ENCODE assay signal across 1 cellular context in the genomic region with DNA sequence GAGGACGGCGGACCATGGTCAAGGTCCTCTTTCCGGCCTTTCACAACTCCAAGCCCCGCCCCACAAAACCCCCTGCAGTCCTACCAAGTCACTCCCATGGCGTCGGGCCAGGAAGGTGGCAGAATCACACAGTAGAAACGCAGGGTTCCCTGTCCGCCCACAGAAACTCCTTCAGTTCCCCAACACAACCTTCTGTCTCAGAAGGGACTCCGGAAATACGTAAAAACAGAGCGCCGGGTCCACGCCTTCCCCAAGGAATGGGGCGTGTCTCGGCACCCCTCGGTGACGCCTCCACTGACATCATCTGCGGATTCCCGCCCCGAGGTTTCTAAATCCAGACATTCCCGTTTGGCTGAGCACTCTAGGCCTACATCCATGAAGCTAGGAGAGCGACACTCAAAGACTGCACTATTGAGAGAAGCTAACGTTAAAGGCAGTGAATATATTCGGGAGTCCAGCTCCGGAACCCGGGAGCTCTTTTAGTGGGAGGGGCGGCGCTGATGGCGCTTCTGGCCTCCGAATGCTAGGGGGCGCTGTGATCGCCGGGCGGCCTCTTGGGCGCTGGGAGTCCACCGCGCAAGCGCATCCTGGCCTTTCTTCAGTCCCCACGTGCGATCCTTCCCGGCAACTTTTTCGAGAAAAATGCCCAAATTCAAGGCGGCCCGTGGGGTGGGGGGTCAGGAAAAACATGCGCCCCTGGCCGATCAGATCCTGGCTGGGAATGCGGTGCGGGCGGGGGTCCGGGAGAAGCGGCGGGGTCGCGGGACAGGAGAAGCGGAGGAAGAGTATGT.
A peak's percentile ranks its signal among the peaks of the same experiment; 100 is the strongest.
TF ChIP-seq lines count a peak whose summit lies in the region.

A gene with protein sequence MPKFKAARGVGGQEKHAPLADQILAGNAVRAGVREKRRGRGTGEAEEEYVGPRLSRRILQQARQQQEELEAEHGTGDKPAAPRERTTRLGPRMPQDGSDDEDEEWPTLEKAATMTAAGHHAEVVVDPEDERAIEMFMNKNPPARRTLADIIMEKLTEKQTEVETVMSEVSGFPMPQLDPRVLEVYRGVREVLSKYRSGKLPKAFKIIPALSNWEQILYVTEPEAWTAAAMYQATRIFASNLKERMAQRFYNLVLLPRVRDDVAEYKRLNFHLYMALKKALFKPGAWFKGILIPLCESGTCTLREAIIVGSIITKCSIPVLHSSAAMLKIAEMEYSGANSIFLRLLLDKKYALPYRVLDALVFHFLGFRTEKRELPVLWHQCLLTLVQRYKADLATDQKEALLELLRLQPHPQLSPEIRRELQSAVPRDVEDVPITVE (plus strand): TSS at position 579 of the 791 bp plus-strand sequence. CDS start 64 bp downstream, at position 643.
A gene with protein sequence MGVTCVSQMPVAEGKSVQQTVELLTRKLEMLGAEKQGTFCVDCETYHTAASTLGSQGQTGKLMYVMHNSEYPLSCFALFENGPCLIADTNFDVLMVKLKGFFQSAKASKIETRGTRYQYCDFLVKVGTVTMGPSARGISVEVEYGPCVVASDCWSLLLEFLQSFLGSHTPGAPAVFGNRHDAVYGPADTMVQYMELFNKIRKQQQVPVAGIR (minus strand): TSS at position 219 of the 791 bp plus-strand sequence. CDS start 121 bp downstream, at position 98.

TF ChIP-seq in K562, 482 proteins besides CTCF, POLR2A, EP300 and RAD21 (continued from another document and continues in another):
- TF ChIP-seq, protein P1, sequence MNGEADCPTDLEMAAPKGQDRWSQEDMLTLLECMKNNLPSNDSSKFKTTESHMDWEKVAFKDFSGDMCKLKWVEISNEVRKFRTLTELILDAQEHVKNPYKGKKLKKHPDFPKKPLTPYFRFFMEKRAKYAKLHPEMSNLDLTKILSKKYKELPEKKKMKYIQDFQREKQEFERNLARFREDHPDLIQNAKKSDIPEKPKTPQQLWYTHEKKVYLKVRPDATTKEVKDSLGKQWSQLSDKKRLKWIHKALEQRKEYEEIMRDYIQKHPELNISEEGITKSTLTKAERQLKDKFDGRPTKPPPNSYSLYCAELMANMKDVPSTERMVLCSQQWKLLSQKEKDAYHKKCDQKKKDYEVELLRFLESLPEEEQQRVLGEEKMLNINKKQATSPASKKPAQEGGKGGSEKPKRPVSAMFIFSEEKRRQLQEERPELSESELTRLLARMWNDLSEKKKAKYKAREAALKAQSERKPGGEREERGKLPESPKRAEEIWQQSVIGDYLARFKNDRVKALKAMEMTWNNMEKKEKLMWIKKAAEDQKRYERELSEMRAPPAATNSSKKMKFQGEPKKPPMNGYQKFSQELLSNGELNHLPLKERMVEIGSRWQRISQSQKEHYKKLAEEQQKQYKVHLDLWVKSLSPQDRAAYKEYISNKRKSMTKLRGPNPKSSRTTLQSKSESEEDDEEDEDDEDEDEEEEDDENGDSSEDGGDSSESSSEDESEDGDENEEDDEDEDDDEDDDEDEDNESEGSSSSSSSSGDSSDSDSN (IDR thresholded peaks at IDR 0.05; ENCODE audit: borderline replicate concordance in 1 of 2, low read depth in 2 of 2, low read length in 2 of 2), result peak in 1 of 2 experiments; percentile 62; a peak in 1 of 4 replicates
- no peak for TF ChIP-seq ZNF133 (CRISPR knock-in tag; IDR thresholded peaks at IDR 0.05)
- no peak for TF ChIP-seq ASH1L (IDR thresholded peaks at IDR 0.05; ENCODE audit: borderline replicate concordance, low read depth, partially characterized antibody)
- no peak for TF ChIP-seq NFYB (IDR thresholded peaks at IDR 0.05; ENCODE audit: extremely low read depth, insufficient read length)
- TF ChIP-seq TOE1 (IDR thresholded peaks at IDR 0.05; ENCODE audit: borderline replicate concordance), result peak; percentile 59; the same call in 1 of the 2 replicates
- no peak for TF ChIP-seq TOE1 (CRISPR knock-in tag; IDR thresholded peaks at IDR 0.05; ENCODE audit: borderline replicate concordance, low read depth)
- TF ChIP-seq ZNF253 (CRISPR knock-in tag; conservative IDR thresholded peaks at IDR 0.05), result no peak
- no peak for TF ChIP-seq DMBX1 (CRISPR knock-in tag; IDR thresholded peaks at IDR 0.05; ENCODE audit: borderline replicate concordance)
- TF ChIP-seq ZNF561 (CRISPR knock-in tag; conservative IDR thresholded peaks at IDR 0.05), result no peak
- peak; percentile 72 for TF ChIP-seq FOSL1 (tag; conservative IDR thresholded peaks at IDR 0.05)
- 0 out of 4 replicates have a peak, but pooled peaks of 1 of the 2 experiments have one; percentile 41 for TF ChIP-seq SRF (CRISPR knock-in tag; IDR thresholded peaks at IDR 0.05)
- TF ChIP-seq MAFK (IDR thresholded peaks at IDR 0.05; ENCODE audit: low read length), result no peak
- no peak for TF ChIP-seq THRAP3 (IDR thresholded peaks at IDR 0.05; ENCODE audit: borderline replicate concordance)
- peak; percentile 81 for TF ChIP-seq SNIP1 (IDR thresholded peaks at IDR 0.05; ENCODE audit: low read depth)
- TF ChIP-seq DNMT1 (IDR thresholded peaks at IDR 0.05), result no peak
- TF ChIP-seq SREBF2 (CRISPR knock-in tag; IDR thresholded peaks at IDR 0.05), result no peak
- no peak for TF ChIP-seq NCOA2 (IDR thresholded peaks at IDR 0.05; ENCODE audit: partially characterized antibody in 2 of 2)
- peak; percentile 97 for TF ChIP-seq KHSRP (IDR thresholded peaks at IDR 0.05)
- TF ChIP-seq, protein P2, sequence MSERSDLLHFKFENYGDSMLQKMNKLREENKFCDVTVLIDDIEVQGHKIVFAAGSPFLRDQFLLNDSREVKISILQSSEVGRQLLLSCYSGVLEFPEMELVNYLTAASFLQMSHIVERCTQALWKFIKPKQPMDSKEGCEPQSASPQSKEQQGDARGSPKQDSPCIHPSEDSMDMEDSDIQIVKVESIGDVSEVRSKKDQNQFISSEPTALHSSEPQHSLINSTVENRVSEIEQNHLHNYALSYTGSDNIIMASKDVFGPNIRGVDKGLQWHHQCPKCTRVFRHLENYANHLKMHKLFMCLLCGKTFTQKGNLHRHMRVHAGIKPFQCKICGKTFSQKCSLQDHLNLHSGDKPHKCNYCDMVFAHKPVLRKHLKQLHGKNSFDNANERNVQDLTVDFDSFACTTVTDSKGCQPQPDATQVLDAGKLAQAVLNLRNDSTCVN (CRISPR knock-in tag; IDR thresholded peaks at IDR 0.05), result 0 out of 2 replicates have a peak, but pooled peaks have one; percentile 38
- TF ChIP-seq NR2C2 (CRISPR knock-in tag; IDR thresholded peaks at IDR 0.05), result 0 out of 2 replicates have a peak, but pooled peaks have one; percentile 50
- peak; percentile 85 for TF ChIP-seq NR2C2 (tag; IDR thresholded peaks at IDR 0.05)
- no peak for TF ChIP-seq ZNF224 (CRISPR knock-in tag; IDR thresholded peaks at IDR 0.05)
- TF ChIP-seq GABPB1 (CRISPR knock-in tag; IDR thresholded peaks at IDR 0.05), result peak; percentile 99
- peak; percentile 75 for TF ChIP-seq HNRNPLL (IDR thresholded peaks at IDR 0.05; ENCODE audit: low read depth, low read length, poor library complexity, severe bottlenecking)
- no peak for TF ChIP-seq PTBP1 (IDR thresholded peaks at IDR 0.05; ENCODE audit: low read depth, low read length)
- TF ChIP-seq, protein P3, sequence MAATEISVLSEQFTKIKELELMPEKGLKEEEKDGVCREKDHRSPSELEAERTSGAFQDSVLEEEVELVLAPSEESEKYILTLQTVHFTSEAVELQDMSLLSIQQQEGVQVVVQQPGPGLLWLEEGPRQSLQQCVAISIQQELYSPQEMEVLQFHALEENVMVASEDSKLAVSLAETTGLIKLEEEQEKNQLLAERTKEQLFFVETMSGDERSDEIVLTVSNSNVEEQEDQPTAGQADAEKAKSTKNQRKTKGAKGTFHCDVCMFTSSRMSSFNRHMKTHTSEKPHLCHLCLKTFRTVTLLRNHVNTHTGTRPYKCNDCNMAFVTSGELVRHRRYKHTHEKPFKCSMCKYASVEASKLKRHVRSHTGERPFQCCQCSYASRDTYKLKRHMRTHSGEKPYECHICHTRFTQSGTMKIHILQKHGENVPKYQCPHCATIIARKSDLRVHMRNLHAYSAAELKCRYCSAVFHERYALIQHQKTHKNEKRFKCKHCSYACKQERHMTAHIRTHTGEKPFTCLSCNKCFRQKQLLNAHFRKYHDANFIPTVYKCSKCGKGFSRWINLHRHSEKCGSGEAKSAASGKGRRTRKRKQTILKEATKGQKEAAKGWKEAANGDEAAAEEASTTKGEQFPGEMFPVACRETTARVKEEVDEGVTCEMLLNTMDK (IDR thresholded peaks at IDR 0.05; ENCODE audit: borderline replicate concordance, insufficient read depth, low read depth, low read length, poor library complexity, severe bottlenecking), result peak; percentile 97
- TF ChIP-seq, protein P4, sequence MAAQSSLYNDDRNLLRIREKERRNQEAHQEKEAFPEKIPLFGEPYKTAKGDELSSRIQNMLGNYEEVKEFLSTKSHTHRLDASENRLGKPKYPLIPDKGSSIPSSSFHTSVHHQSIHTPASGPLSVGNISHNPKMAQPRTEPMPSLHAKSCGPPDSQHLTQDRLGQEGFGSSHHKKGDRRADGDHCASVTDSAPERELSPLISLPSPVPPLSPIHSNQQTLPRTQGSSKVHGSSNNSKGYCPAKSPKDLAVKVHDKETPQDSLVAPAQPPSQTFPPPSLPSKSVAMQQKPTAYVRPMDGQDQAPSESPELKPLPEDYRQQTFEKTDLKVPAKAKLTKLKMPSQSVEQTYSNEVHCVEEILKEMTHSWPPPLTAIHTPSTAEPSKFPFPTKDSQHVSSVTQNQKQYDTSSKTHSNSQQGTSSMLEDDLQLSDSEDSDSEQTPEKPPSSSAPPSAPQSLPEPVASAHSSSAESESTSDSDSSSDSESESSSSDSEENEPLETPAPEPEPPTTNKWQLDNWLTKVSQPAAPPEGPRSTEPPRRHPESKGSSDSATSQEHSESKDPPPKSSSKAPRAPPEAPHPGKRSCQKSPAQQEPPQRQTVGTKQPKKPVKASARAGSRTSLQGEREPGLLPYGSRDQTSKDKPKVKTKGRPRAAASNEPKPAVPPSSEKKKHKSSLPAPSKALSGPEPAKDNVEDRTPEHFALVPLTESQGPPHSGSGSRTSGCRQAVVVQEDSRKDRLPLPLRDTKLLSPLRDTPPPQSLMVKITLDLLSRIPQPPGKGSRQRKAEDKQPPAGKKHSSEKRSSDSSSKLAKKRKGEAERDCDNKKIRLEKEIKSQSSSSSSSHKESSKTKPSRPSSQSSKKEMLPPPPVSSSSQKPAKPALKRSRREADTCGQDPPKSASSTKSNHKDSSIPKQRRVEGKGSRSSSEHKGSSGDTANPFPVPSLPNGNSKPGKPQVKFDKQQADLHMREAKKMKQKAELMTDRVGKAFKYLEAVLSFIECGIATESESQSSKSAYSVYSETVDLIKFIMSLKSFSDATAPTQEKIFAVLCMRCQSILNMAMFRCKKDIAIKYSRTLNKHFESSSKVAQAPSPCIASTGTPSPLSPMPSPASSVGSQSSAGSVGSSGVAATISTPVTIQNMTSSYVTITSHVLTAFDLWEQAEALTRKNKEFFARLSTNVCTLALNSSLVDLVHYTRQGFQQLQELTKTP (IDR thresholded peaks at IDR 0.05; ENCODE audit: low read depth in 1 of 2, partially characterized antibody in 2 of 2), result no peak
- no peak for TF ChIP-seq SMAD2 (IDR thresholded peaks at IDR 0.05; ENCODE audit: low read depth, low read length)
- TF ChIP-seq ZNF507 (tag; conservative IDR thresholded peaks at IDR 0.05), result no peak
- TF ChIP-seq SNRNP70 (optimal IDR thresholded peaks at IDR 0.05; ENCODE audit: low read depth, low read length), result no peak
- TF ChIP-seq, protein P5, sequence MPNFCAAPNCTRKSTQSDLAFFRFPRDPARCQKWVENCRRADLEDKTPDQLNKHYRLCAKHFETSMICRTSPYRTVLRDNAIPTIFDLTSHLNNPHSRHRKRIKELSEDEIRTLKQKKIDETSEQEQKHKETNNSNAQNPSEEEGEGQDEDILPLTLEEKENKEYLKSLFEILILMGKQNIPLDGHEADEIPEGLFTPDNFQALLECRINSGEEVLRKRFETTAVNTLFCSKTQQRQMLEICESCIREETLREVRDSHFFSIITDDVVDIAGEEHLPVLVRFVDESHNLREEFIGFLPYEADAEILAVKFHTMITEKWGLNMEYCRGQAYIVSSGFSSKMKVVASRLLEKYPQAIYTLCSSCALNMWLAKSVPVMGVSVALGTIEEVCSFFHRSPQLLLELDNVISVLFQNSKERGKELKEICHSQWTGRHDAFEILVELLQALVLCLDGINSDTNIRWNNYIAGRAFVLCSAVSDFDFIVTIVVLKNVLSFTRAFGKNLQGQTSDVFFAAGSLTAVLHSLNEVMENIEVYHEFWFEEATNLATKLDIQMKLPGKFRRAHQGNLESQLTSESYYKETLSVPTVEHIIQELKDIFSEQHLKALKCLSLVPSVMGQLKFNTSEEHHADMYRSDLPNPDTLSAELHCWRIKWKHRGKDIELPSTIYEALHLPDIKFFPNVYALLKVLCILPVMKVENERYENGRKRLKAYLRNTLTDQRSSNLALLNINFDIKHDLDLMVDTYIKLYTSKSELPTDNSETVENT (CRISPR knock-in tag; IDR thresholded peaks at IDR 0.05), result peak; percentile 99
- TF ChIP-seq, protein P6, sequence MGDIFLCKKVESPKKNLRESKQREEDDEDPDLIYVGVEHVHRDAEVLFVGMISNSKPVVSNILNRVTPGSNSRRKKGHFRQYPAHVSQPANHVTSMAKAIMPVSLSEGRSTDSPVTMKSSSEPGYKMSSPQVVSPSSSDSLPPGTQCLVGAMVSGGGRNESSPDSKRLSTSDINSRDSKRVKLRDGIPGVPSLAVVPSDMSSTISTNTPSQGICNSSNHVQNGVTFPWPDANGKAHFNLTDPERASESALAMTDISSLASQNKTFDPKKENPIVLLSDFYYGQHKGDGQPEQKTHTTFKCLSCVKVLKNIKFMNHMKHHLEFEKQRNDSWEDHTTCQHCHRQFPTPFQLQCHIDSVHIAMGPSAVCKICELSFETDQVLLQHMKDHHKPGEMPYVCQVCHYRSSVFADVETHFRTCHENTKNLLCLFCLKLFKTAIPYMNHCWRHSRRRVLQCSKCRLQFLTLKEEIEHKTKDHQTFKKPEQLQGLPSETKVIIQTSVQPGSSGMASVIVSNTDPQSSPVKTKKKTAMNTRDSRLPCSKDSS (IDR thresholded peaks at IDR 0.05; ENCODE audit: low read depth, partially characterized antibody), result no peak
- 0 out of 4 replicates have a peak, but pooled peaks of 1 of the 2 experiments have one; percentile 53 for TF ChIP-seq FOXA3 (CRISPR knock-in tag; conservative IDR thresholded peaks at IDR 0.05 in 1 of 2, IDR thresholded peaks at IDR 0.05 in 1 of 2)
- TF ChIP-seq NFIC (IDR thresholded peaks at IDR 0.05), result peak; percentile 96
- TF ChIP-seq, protein P7, sequence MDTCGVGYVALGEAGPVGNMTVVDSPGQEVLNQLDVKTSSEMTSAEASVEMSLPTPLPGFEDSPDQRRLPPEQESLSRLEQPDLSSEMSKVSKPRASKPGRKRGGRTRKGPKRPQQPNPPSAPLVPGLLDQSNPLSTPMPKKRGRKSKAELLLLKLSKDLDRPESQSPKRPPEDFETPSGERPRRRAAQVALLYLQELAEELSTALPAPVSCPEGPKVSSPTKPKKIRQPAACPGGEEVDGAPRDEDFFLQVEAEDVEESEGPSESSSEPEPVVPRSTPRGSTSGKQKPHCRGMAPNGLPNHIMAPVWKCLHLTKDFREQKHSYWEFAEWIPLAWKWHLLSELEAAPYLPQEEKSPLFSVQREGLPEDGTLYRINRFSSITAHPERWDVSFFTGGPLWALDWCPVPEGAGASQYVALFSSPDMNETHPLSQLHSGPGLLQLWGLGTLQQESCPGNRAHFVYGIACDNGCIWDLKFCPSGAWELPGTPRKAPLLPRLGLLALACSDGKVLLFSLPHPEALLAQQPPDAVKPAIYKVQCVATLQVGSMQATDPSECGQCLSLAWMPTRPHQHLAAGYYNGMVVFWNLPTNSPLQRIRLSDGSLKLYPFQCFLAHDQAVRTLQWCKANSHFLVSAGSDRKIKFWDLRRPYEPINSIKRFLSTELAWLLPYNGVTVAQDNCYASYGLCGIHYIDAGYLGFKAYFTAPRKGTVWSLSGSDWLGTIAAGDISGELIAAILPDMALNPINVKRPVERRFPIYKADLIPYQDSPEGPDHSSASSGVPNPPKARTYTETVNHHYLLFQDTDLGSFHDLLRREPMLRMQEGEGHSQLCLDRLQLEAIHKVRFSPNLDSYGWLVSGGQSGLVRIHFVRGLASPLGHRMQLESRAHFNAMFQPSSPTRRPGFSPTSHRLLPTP (IDR thresholded peaks at IDR 0.05; ENCODE audit: borderline replicate concordance, extremely low read depth, insufficient read length), result no peak
- TF ChIP-seq ZNF232 (CRISPR knock-in tag; IDR thresholded peaks at IDR 0.05), result no peak
- no peak for TF ChIP-seq RBM39 (optimal IDR thresholded peaks at IDR 0.05; ENCODE audit: low read depth, low read length)
